Comparison of ENCODE assay signal across 23 cellular contexts in the genomic region with DNA sequence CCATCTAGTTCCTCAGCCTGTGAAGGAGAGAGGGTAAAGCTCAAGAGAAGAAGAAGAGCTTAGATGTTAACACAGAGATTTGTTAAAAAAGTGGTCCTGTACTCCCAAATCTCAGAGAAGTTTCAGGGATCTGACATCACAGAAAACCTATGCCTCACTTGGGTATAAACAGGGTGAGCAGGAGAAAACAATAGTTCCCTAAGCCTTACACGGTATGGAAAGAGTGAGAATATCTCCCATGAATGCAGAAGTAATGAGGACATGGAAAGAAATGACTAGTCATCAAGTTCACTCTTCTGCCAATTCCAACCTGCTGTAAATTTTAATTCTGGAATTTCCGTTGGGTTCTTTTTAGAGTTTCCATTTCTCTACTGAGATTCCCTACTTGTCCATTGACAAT. TPM values are rescaled to one million over a fixed set of nuclear protein-coding genes. Genes with fewer than 3 reads are reported as not detected.
A peak's percentile ranks its signal among the peaks of the same experiment; 100 is the strongest.
DNase-seq lines count a peak whose midpoint lies in the region; TF ChIP-seq lines count a peak whose summit lies in the region.
"Had no signal": no experiment of that assay in that cellular context is flagged by ENCODE, and none has a peak within 500 bp of the region (broad histone marks: within the 10 kb centered on the region; RNA-seq: fewer than 3 reads in every experiment).

No MANE protein-coding gene starts in this region.

- peaks cover 2% of the 10 kb centered on the region for H3K27me3 Mint-ChIP-seq in activated T-helper 1 cell treated with anti-CD3 and anti-CD28 coated beads, Interleukin-12 subunit alpha, Interleukin-12 subunit beta, Interleukin-2, Interleukin-4 antibody, amounts not matched to agents 30 ng/mL and 10 ng/mL and 1 ng/mL, durations not matched to agents 14 hours and 24 hours and 36 hours (ENCODE audit: insufficient read depth)

- no peaks in the 10 kb centered on the region for H4K20me1 ChIP-seq in hepatocyte (ENCODE audit: insufficient read depth, poor library complexity, severe bottlenecking)

- H3K9me2 ChIP-seq in hepatocyte (replicated peaks; ENCODE audit: insufficient read depth) = no peaks in the 10 kb centered on the region

- peaks cover 2% of the 10 kb centered on the region for H3K4me1 ChIP-seq in hepatocyte (ENCODE audit: insufficient read depth)
- H3K4me1 ChIP-seq in A673 (ENCODE audit: insufficient read depth, low read length, poor library complexity, severe bottlenecking) = no peaks in the 10 kb centered on the region
- H3K4me1 ChIP-seq: pancreas had no signal

- TF ChIP-seq CTCF in HL-60 (IDR thresholded peaks at IDR 0.05; ENCODE audit: insufficient read depth, low read length) (no peak), hepatocyte (IDR thresholded peaks at IDR 0.05; ENCODE audit: poor library complexity) (no peak), A673 (conservative IDR thresholded peaks at IDR 0.05; ENCODE audit: low read depth, low read length) (no peak)

- H3K9me3 Mint-ChIP-seq in activated T-helper 1 cell treated with anti-CD3 and anti-CD28 coated beads, Interleukin-12 subunit alpha, Interleukin-12 subunit beta, Interleukin-2, Interleukin-4 antibody, amounts not matched to agents 30 ng/mL and 10 ng/mL and 1 ng/mL, durations not matched to agents 14 hours and 24 hours and 36 hours = peaks cover 6% of the 10 kb centered on the region
- H3K9me3 Mint-ChIP-seq: T-helper 2 cell treated with Interferon-gamma antibody and Interleukin-4, amounts not matched to agents 5 μg/mL and 100 μg/mL, for 36 hours had no signal

- intact Hi-C loops in activated T-helper 1 cell treated with anti-CD3 and anti-CD28 coated beads, Interleukin-12 subunit alpha, Interleukin-12 subunit beta, Interleukin-2, Interleukin-4 antibody, amounts not matched to agents 30 ng/mL and 10 ng/mL and 1 ng/mL, durations not matched to agents 14 hours and 24 hours and 36 hours (cut with micrococcal nuclease) = no loop called here
- intact Hi-C loops in A673 (cut with micrococcal nuclease; ENCODE audit: unreplicated experiment) = loop anchor here (10.0 kb wide), 3 partner anchors 507 to 997 kb away; no protein-coding TSS in a partner anchor

- H3K4me2 ChIP-seq in hepatocyte = no peak overlapping the region
- H3K4me2 ChIP-seq: KMS-11 had no signal

- WGBS in hepatocyte (ENCODE audit: low lambda C conversion rate, missing lambda C conversion rate) = 88% methylated on average over 2 of the region's 2 CpGs

- H2AFZ ChIP-seq in hepatocyte = no peak overlapping the region

- H3K4me3 ChIP-seq in HL-60 (replicated peaks; ENCODE audit: insufficient read depth, low read length) (no peak overlapping the region), hepatocyte (no peak overlapping the region), A673 (ENCODE audit: low read depth, low read length, poor library complexity, severe bottlenecking) (no peak overlapping the region)
- H3K4me3 ChIP-seq: cardiac muscle cell, heart left ventricle, lower lobe of right lung, pancreas, sigmoid colon, uterus had no signal

- no peaks in the 10 kb centered on the region for H3K36me3 ChIP-seq in hepatocyte (replicated peaks; ENCODE audit: insufficient read depth, low read depth)
- no peaks in the 10 kb centered on the region for H3K36me3 ChIP-seq in A673 (ENCODE audit: insufficient read depth, low read length, poor library complexity, severe bottlenecking)
- H3K36me3 ChIP-seq: cardiac muscle cell, heart left ventricle, lower lobe of right lung, pancreas, sigmoid colon, uterus had no signal

- CTCF ChIA-PET in A673 (lab: Charles Lee) = no interaction called here

- H3K27ac ChIP-seq in HL-60 (replicated peaks) = peak overlapping the region; percentile 20; the same call in 1 of the 2 replicates
- H3K27ac ChIP-seq in hepatocyte = peak overlapping the region; percentile 58
- no peak overlapping the region for H3K27ac ChIP-seq in A673 (ENCODE audit: low read depth, low read length, poor library complexity, severe bottlenecking)
- H3K27ac ChIP-seq: cardiac muscle cell, heart left ventricle, KMS-11, lower lobe of right lung, pancreas, sigmoid colon, uterus had no signal

- H3K36me3 Mint-ChIP-seq in activated T-helper 1 cell treated with anti-CD3 and anti-CD28 coated beads, Interleukin-12 subunit alpha, Interleukin-12 subunit beta, Interleukin-2, Interleukin-4 antibody, amounts not matched to agents 30 ng/mL and 10 ng/mL and 1 ng/mL, durations not matched to agents 14 hours and 24 hours and 36 hours (ENCODE audit: low read depth) = peaks cover 41% of the 10 kb centered on the region

- H3K27ac Mint-ChIP-seq in activated T-helper 1 cell treated with anti-CD3 and anti-CD28 coated beads, Interleukin-12 subunit alpha, Interleukin-12 subunit beta, Interleukin-2, Interleukin-4 antibody, amounts not matched to agents 30 ng/mL and 10 ng/mL and 1 ng/mL, durations not matched to agents 14 hours and 24 hours and 36 hours = peak overlapping the region; percentile 46
- H3K27ac Mint-ChIP-seq: T-helper 2 cell treated with Interferon-gamma antibody and Interleukin-4, amounts not matched to agents 5 μg/mL and 100 μg/mL, for 36 hours had no signal

- POLR2A ChIA-PET in A673 (lab: Charles Lee; ENCODE audit: low non-redundant PET) = no interaction called here

- H3K9me3 ChIP-seq in hepatocyte (ENCODE audit: low read depth) (no peaks in the 10 kb centered on the region), A673 (ENCODE audit: low read depth, low read length, poor library complexity, severe bottlenecking) (no peaks in the 10 kb centered on the region)
- H3K9me3 ChIP-seq: heart left ventricle, lower lobe of right lung, pancreas, sigmoid colon, uterus had no signal

- DNase-seq in CD1c-positive myeloid dendritic cell (ENCODE audit: extremely low spot score) (peak; percentile 78), HL-60 (ENCODE audit: low read depth in 1 of 2, low spot score in 1 of 2) (no peak), hepatocyte (ENCODE audit: low spot score) (no peak), 8988T (no peak), cerebellar nuclear complex (lab: John Stamatoyannopoulos, UW) (no peak), A673 (ENCODE audit: low spot score) (no peak)
- DNase-seq in activated T-helper 1 cell treated with anti-CD3 and anti-CD28 coated beads, Interleukin-12 subunit alpha, Interleukin-12 subunit beta, Interleukin-2, Interleukin-4 antibody, amounts not matched to agents 30 ng/mL and 10 ng/mL and 1 ng/mL, durations not matched to agents 14 hours and 24 hours and 36 hours (ENCODE audit: low spot score) = no peak
- DNase-seq: activated CD4-positive, alpha-beta T cell treated with anti-CD3 and anti-CD28 coated beads for 1 hour; activated CD8-positive, alpha-beta memory T cell treated with anti-CD3 and anti-CD28 coated beads, Interleukin-2, amount 50 U/mL, for 4 hours; AML-193; effector CD8-positive, alpha-beta T cell; heart left ventricle; lower lobe of right lung; NCI-H526 treated with DMSO at 0.1 percent for 48 hours; pancreas; SHP77; sigmoid colon; stimulated activated CD4-positive, alpha-beta T cell treated with anti-CD3 and anti-CD28 coated beads, Interleukin-1b, Interleukin-23, amount 100 ng/mL, for 48 hours; uterus had no signal

- peaks cover 65% of the 10 kb centered on the region for H3K4me1 Mint-ChIP-seq in activated T-helper 1 cell treated with anti-CD3 and anti-CD28 coated beads, Interleukin-12 subunit alpha, Interleukin-12 subunit beta, Interleukin-2, Interleukin-4 antibody, amounts not matched to agents 30 ng/mL and 10 ng/mL and 1 ng/mL, durations not matched to agents 14 hours and 24 hours and 36 hours (ENCODE audit: low read depth)

- H3K4me3 Mint-ChIP-seq in activated T-helper 1 cell treated with anti-CD3 and anti-CD28 coated beads, Interleukin-12 subunit alpha, Interleukin-12 subunit beta, Interleukin-2, Interleukin-4 antibody, amounts not matched to agents 30 ng/mL and 10 ng/mL and 1 ng/mL, durations not matched to agents 14 hours and 24 hours and 36 hours = peak overlapping the region; percentile 28
- H3K4me3 Mint-ChIP-seq: T-helper 2 cell treated with Interferon-gamma antibody and Interleukin-4, amounts not matched to agents 5 μg/mL and 100 μg/mL, for 36 hours had no signal

- H3K79me2 ChIP-seq in hepatocyte = no peaks in the 10 kb centered on the region

- no TSS peak for BruUV-seq in A673 (replicated peaks; lab: Mats Ljungman, UMichigan)

- H3K27me3 ChIP-seq in HL-60 (ENCODE audit: insufficient read depth, poor library complexity, severe bottlenecking) (no peaks in the 10 kb centered on the region), hepatocyte (no peaks in the 10 kb centered on the region), A673 (replicated peaks; ENCODE audit: insufficient read depth, low read depth, low read length, poor library complexity) (peaks cover 23% of the 10 kb centered on the region)
- H3K27me3 ChIP-seq: pancreas, uterus had no signal

RNA-seq across cellular contexts. Expression of a gene that starts 6.2 kb away (rescaled TPM):
- total RNA-seq in activated T-helper 1 cell treated with anti-CD3 and anti-CD28 coated beads, Interleukin-12 subunit alpha, Interleukin-12 subunit beta, Interleukin-2, Interleukin-4 antibody, amounts not matched to agents 30 ng/mL and 10 ng/mL and 1 ng/mL, durations not matched to agents 14 hours and 24 hours and 36 hours = 67.4 and 67.9 TPM in 2 replicates
- total RNA-seq in hepatocyte (18.5 and 18.7 TPM in 2 replicates), A673 (2021) (not detected in 2 replicates)
- polyA plus RNA-seq in hepatocyte = 43.0 and 49.3 TPM in 2 replicates
- total RNA-seq: cardiac muscle cell, OCI-LY7 had no signal
- polyA plus RNA-seq: cardiac muscle cell had no signal

RNA-seq across cellular contexts. Expression of a gene that starts 40.4 kb away (rescaled TPM):
- total RNA-seq in activated T-helper 1 cell treated with anti-CD3 and anti-CD28 coated beads, Interleukin-12 subunit alpha, Interleukin-12 subunit beta, Interleukin-2, Interleukin-4 antibody, amounts not matched to agents 30 ng/mL and 10 ng/mL and 1 ng/mL, durations not matched to agents 14 hours and 24 hours and 36 hours = not detected in 2 replicates
- 2.5 and 3.1 TPM in 2 replicates for total RNA-seq in hepatocyte
- 2.2 and 3.5 TPM in 2 replicates for polyA plus RNA-seq in hepatocyte
- not detected in 2 replicates for total RNA-seq in A673 (2021)
- total RNA-seq: cardiac muscle cell, OCI-LY7 had no signal
- polyA plus RNA-seq: cardiac muscle cell had no signal

Comparison
In these comparisons a context has a peak if more than half of its experiments do, and no peak if none do; other contexts are left out.
1. RNA of a gene that starts 6.2 kb away (total RNA-seq): 67.4 to 67.9 TPM in activated T-helper 1 cell treated with anti-CD3 and anti-CD28 coated beads, Interleukin-12 subunit alpha, Interleukin-12 subunit beta, Interleukin-2, Interleukin-4 antibody, amounts not matched to agents 30 ng/mL and 10 ng/mL and 1 ng/mL, durations not matched to agents 14 hours and 24 hours and 36 hours and 18.5 to 18.7 TPM in hepatocyte; not detected in A673; every median in the first group is over 10 times any median in the second.